Comparison of ENCODE assay signal across 10 cellular contexts in genomic region chr1:89607888-89608626, GRCh38. TPM values are rescaled to one million over a fixed set of nuclear protein-coding genes. Genes with fewer than 3 reads are reported as not detected.
DNase-seq lines count a peak whose midpoint lies in the region; ATAC-seq and TF ChIP-seq lines count a peak whose summit lies in the region.
"Had no signal": no experiment of that assay in that cellular context is flagged by ENCODE, and none has a peak within 500 bp of the region (broad histone marks: within the 10 kb centered on the region; RNA-seq: fewer than 3 reads in every experiment).

No MANE protein-coding gene starts in this region.

- no peaks in the 10 kb centered on the region for H3K36me3 ChIP-seq in left lung
- H3K36me3 ChIP-seq: HAP-1 had no signal

- intact Hi-C loops in left lung (cut with DNase I): no loop called here

- no peak overlapping the region for H3K4me3 ChIP-seq in left lung
- H3K4me3 ChIP-seq: HAP-1, hepatocyte had no signal

- H3K27me3 ChIP-seq in left lung: no peaks in the 10 kb centered on the region
- H3K27me3 ChIP-seq: hepatocyte had no signal

- peak; percentile 47 for DNase-seq in activated CD4-positive, CD25-positive, alpha-beta regulatory T cell treated with anti-CD3 and anti-CD28 coated beads, Interleukin-2, amount 50 U/mL, for 16 hours (ENCODE audit: low read depth, low spot score)
- peak; percentile 79 for DNase-seq in activated naive CD4-positive, alpha-beta T cell treated with Interleukin-2 at 50 U/mL for 16 hours
- DNase-seq in left lung: no peak
- DNase-seq in stimulated activated naive CD8-positive, alpha-beta T cell treated with anti-CD3 and anti-CD28 coated beads, Interleukin-15, Interleukin-2, amounts not matched to agents 100 U/mL and 50 U/mL, for 24 hours: peak; percentile 71
- no peak for DNase-seq in RKO (ENCODE audit: low spot score)

- peak overlapping the region in 1 of 2 donors; percentile 51 for H3K27ac ChIP-seq in left lung
- H3K27ac ChIP-seq: hepatocyte had no signal

- peak; percentile 15 for ATAC-seq in left lung
- ATAC-seq in stimulated activated naive CD8-positive, alpha-beta T cell treated with anti-CD3 and anti-CD28 coated beads, Interleukin-15, Interleukin-2, amounts not matched to agents 100 U/mL and 50 U/mL, for 24 hours: peak; percentile 55
- ATAC-seq in HG03460 (IDR thresholded peaks at IDR 0.05; ENCODE audit: unreplicated experiment): no peak
- no peak for ATAC-seq in GM19035 (IDR thresholded peaks at IDR 0.05; ENCODE audit: unreplicated experiment)
- ATAC-seq in GM18519 (IDR thresholded peaks at IDR 0.05; ENCODE audit: low FRiP score, unreplicated experiment): no peak

- TF ChIP-seq CTCF in left lung (IDR thresholded peaks at IDR 0.05): no peak

- H3K9me3 ChIP-seq in left lung: no peaks in the 10 kb centered on the region
- H3K9me3 ChIP-seq: HAP-1 had no signal

- peaks cover 8 to 14% of the 10 kb centered on the region in 2 donors for H3K4me1 ChIP-seq in left lung

RNA-seq across cellular contexts. Expression of gene LRRC8C, which starts 24.9 kb away (rescaled TPM):
- total RNA-seq in left lung: 10 to 100 TPM; 11.4 to 11.6 TPM

Comparison
In these comparisons a context has a peak if more than half of its experiments do, and no peak if none do; other contexts are left out.
1. DNase-seq: peak in activated CD4-positive, CD25-positive, alpha-beta regulatory T cell treated with anti-CD3 and anti-CD28 coated beads, Interleukin-2, amount 50 U/mL, for 16 hours (single experiment), activated naive CD4-positive, alpha-beta T cell treated with Interleukin-2 at 50 U/mL for 16 hours (single experiment) and stimulated activated naive CD8-positive, alpha-beta T cell treated with anti-CD3 and anti-CD28 coated beads, Interleukin-15, Interleukin-2, amounts not matched to agents 100 U/mL and 50 U/mL, for 24 hours (single experiment); none in left lung (0 of 2) and RKO (single experiment).
2. ATAC-seq: peak in left lung (single experiment) and stimulated activated naive CD8-positive, alpha-beta T cell treated with anti-CD3 and anti-CD28 coated beads, Interleukin-15, Interleukin-2, amounts not matched to agents 100 U/mL and 50 U/mL, for 24 hours (single experiment); none in HG03460 (single experiment), GM19035 (single experiment) and GM18519 (single experiment).